In genomic region chr7:116671681-116672595, GRCh38 we compare ENCODE assay signal across 8 cellular contexts. TPM values are rescaled to one million over a fixed set of nuclear protein-coding genes. Genes with fewer than 3 reads are reported as not detected.
DNase-seq lines count a peak whose midpoint lies in the region; ATAC-seq, FAIRE-seq and TF ChIP-seq lines count a peak whose summit lies in the region.

TSS of gene MET (plus strand) at chr7:116672196. CDS start at chr7:116699085, 26,889 bp downstream.

- intact Hi-C loops in stomach (cut with DNase I; ENCODE audit: low total_unique reads) = loop anchor here (10.0 kb wide), 1 partner anchor 133 kb away; no protein-coding TSS in a partner anchor

- H3K27ac ChIP-seq in ACC112 (ENCODE audit: low read depth, low read length) (peak within 1 kb of the TSS; percentile 64), stomach (peak within 1 kb of the TSS; percentile 85 to 99 (median 88))

- 0 to 1% (median 1%) methylated on average over 53 to 101 of the region's 101 CpGs for WGBS in stomach, 5 donors

- POLR2A ChIA-PET in activated CD8-positive, alpha-beta T cell treated with anti-CD3 and anti-CD28 coated beads, Interleukin-2, amount 10 ng/mL, durations not matched to agents 7 days and 5 days (lab: Charles Lee) = no interaction called here

- peak within 1 kb of the TSS; percentile 87 for H2AFZ ChIP-seq in ACC112 (ENCODE audit: low read length, unreplicated experiment)

- no peak for TF ChIP-seq EP300 in stomach (IDR thresholded peaks at IDR 0.05)

- TF ChIP-seq CTCF in stomach (IDR thresholded peaks at IDR 0.05) = peak in 5 of 7 experiments; percentile 43 to 72 (median 53)

- CTCF ChIA-PET in activated CD8-positive, alpha-beta T cell treated with anti-CD3 and anti-CD28 coated beads, Interleukin-2, amount 10 ng/mL, durations not matched to agents 7 days and 5 days (lab: Charles Lee) = interaction anchor here (1.2 kb wide), 1 partner anchor 115 kb away, joined by 4 read pairs; no protein-coding TSS in a partner anchor

- H3K27ac Mint-ChIP-seq in activated CD8-positive, alpha-beta T cell treated with anti-CD3 and anti-CD28 coated beads, Interleukin-2, amount 10 ng/mL, durations not matched to agents 7 days and 5 days = no peak within 1 kb of the TSS

- peak in 1 of 4 donors; percentile 4 for TF ChIP-seq POLR2A in stomach (IDR thresholded peaks at IDR 0.05)

- H3K27me3 ChIP-seq in ACC112 (ENCODE audit: insufficient read depth, low read length) (no peaks in the 10 kb centered on the region), stomach (peaks cover 0 to 17% (median 0%) of the 10 kb centered on the region in 3 donors)

- H3K9me3 ChIP-seq in stomach = no peaks in the 10 kb centered on the region

- peak within 1 kb of the TSS; percentile 95 for H3K4me3 ChIP-seq in ACC112 (ENCODE audit: low read depth, low read length)
- peak within 1 kb of the TSS; percentile 53 to 65 (median 57) for H3K4me3 ChIP-seq in stomach

- FAIRE-seq in GM18507 (lab: Jason Lieb, UNC) = no peak

- peak; percentile 91 for ATAC-seq in HG02938 (IDR thresholded peaks at IDR 0.05; ENCODE audit: unreplicated experiment)
- ATAC-seq in activated CD8-positive, alpha-beta T cell treated with anti-CD3 and anti-CD28 coated beads, Interleukin-2, amount 10 ng/mL, durations not matched to agents 7 days and 5 days = peak; percentile 78
- peak; percentile 91 for ATAC-seq in esophagus mucosa

- H3K36me3 Mint-ChIP-seq in activated CD8-positive, alpha-beta T cell treated with anti-CD3 and anti-CD28 coated beads, Interleukin-2, amount 10 ng/mL, durations not matched to agents 7 days and 5 days (ENCODE audit: low read depth) = no peaks in the 10 kb centered on the region

- H3K4me1 Mint-ChIP-seq in activated CD8-positive, alpha-beta T cell treated with anti-CD3 and anti-CD28 coated beads, Interleukin-2, amount 10 ng/mL, durations not matched to agents 7 days and 5 days (ENCODE audit: low read depth) = peaks cover 7% of the 10 kb centered on the region

- H3K79me2 ChIP-seq in ACC112 (ENCODE audit: control insufficient read depth, insufficient read depth, low read length, unreplicated experiment) = peaks cover 51% of the 10 kb centered on the region

- DNase-seq in GM18507 (ENCODE audit: extremely low spot score, insufficient read length, low read depth) (peak; percentile 26), NCI-H2081 treated with DMSO at 0.1 percent for 48 hours (lab: John Stamatoyannopoulos, UW) (peak; percentile 49), mucosa of gallbladder (ENCODE audit: low spot score) (peak; percentile 80), stomach (peak; percentile 84)
- peak; percentile 54 for DNase-seq in activated CD8-positive, alpha-beta T cell treated with anti-CD3 and anti-CD28 coated beads, Interleukin-2, amount 10 ng/mL, durations not matched to agents 7 days and 5 days

- peak within 1 kb of the TSS; percentile 62 for H3K4me3 Mint-ChIP-seq in activated CD8-positive, alpha-beta T cell treated with anti-CD3 and anti-CD28 coated beads, Interleukin-2, amount 10 ng/mL, durations not matched to agents 7 days and 5 days

- H3K4me1 ChIP-seq in ACC112 (ENCODE audit: control insufficient read depth, insufficient read depth, low read length, unreplicated experiment) (peaks cover 24% of the 10 kb centered on the region), stomach (peaks cover 0 to 32% (median 22%) of the 10 kb centered on the region in 4 donors)

- peaks cover 56% of the 10 kb centered on the region for H3K27me3 Mint-ChIP-seq in activated CD8-positive, alpha-beta T cell treated with anti-CD3 and anti-CD28 coated beads, Interleukin-2, amount 10 ng/mL, durations not matched to agents 7 days and 5 days (ENCODE audit: low read depth)

- H3K36me3 ChIP-seq in ACC112 (ENCODE audit: insufficient read depth, low read length) (no peaks in the 10 kb centered on the region), stomach (no peaks in the 10 kb centered on the region)

- H3K9me3 Mint-ChIP-seq in activated CD8-positive, alpha-beta T cell treated with anti-CD3 and anti-CD28 coated beads, Interleukin-2, amount 10 ng/mL, durations not matched to agents 7 days and 5 days (ENCODE audit: insufficient read depth) = no peaks in the 10 kb centered on the region

RNA-seq across cellular contexts. Expression of gene MET, which starts in this region (rescaled TPM):
- total RNA-seq in activated CD8-positive, alpha-beta T cell treated with anti-CD3 and anti-CD28 coated beads, Interleukin-2, amount 10 ng/mL, durations not matched to agents 7 days and 5 days = not detected
- total RNA-seq in esophagus mucosa = 10.4 TPM
- total RNA-seq in mucosa of gallbladder = 59.4 TPM
- 10 to 100 TPM in 3 of 5 donors, 1 to 10 TPM in 1, under 1 TPM in 1; 0.58 to 36.2 (median 14.5) TPM for total RNA-seq in stomach
- polyA plus RNA-seq in stomach = 1 to 10 TPM; 2.0 to 3.7 (median 2.9) TPM

Comparison
In these comparisons a context has a peak if more than half of its experiments do, and no peak if none do; other contexts are left out.
1. Peak in every context shown above with its lines: DNase-seq, ATAC-seq, H3K4me3 ChIP-seq and H3K27ac ChIP-seq.
2. Peak in DNase-seq and ATAC-seq in activated CD8-positive, alpha-beta T cell treated with anti-CD3 and anti-CD28 coated beads, Interleukin-2, amount 10 ng/mL, durations not matched to agents 7 days and 5 days; RNA of the gene not detected or under 1 TPM.
3. DNase-seq: peak in every context shown above with its lines; median percentile 84 in stomach; 80 in mucosa of gallbladder; 54 in activated CD8-positive, alpha-beta T cell treated with anti-CD3 and anti-CD28 coated beads, Interleukin-2, amount 10 ng/mL, durations not matched to agents 7 days and 5 days; 49 in NCI-H2081 treated with DMSO at 0.1 percent for 48 hours; 26 in GM18507.